ENCODE assay signal across 10 cellular contexts in the genomic region with DNA sequence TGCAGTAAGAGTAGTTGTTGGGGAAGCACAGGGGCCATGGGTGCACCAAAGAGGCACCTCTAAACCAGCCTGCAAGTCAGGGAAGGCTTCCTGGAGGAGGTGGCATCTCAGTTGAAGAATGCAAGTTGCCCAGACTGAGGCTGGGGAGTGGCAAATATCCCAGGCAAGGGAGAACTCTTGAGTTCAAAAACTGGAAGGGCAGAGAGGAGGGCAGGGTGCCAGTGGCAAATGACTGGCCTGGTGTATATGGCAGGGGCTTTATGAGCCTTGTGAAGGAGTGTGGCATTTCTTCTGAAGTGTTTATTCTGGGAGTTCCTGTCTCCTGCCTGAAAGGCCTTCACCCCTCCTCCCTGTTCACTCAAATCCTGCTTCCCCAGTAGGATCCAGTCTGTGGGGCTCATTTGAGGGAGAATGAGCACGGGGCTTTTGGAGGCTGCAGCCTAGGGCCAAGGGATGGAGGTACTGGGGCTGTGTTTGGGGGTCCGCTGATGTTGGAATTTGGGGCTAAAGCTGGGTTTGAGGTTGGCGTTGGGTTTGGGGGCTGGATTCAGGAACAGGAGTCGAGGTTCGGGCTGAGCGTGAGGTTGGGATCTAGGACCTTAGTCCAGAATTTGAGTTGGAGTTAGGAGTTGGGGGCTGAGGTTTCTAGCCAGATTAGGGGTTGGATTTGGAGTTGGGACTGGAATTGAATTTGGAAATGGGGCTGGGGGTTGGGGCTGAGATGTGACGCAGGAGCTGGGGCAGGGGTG. TPM values are rescaled to one million over a fixed set of nuclear protein-coding genes. Genes with fewer than 3 reads are reported as not detected.
DNase-seq lines count a peak whose midpoint lies in the region; ATAC-seq, FAIRE-seq and TF ChIP-seq lines count a peak whose summit lies in the region.
"Had no signal": no experiment of that assay in that cellular context is flagged by ENCODE, and none has a peak within 500 bp of the region (broad histone marks: within the 10 kb centered on the region; RNA-seq: fewer than 3 reads in every experiment).

A gene (plus strand): TSS at position 357 of the 749 bp plus-strand sequence. CDS start 2,740 bp downstream, outside the sequence.

- POLR2A ChIA-PET in GM12878 (lab: Charles Lee) = interaction anchor here (0.6 kb wide), 2 partner anchors 382 to 385 kb away, joined by 3 read pairs; no protein-coding TSS in a partner anchor
- POLR2A ChIA-PET in HepG2 (lab: Yijun Ruan, JAX) = interaction anchor here (1.1 to 1.4 kb wide), 2 partner anchors 79 to 89 kb away, joined by 3 read pairs; a partner anchor contains a TSS

- no peaks in the 10 kb centered on the region for H3K27me3 ChIP-seq in GM12878 (replicated peaks in 1 of 2; ENCODE audit: control insufficient read depth in 2 of 2, insufficient read depth in 2 of 2, low read length in 1 of 2)
- H3K27me3 ChIP-seq in HepG2 (ENCODE audit: control insufficient read depth in 1 of 2, insufficient read depth in 2 of 2, low read length in 2 of 2) = peaks cover 0 to 3% of the 10 kb centered on the region in 2 experiments; a peak in 1 of 5 replicates
- H3K27me3 ChIP-seq in suprapubic skin = peaks cover 6% of the 10 kb centered on the region

- no peak for FAIRE-seq in GM12878 (lab: Jason Lieb, UNC)
- FAIRE-seq in HepG2 (lab: Jason Lieb, UNC) = no peak
- FAIRE-seq: RCC 7860 had no signal

- no peaks in the 10 kb centered on the region for H3K9me3 ChIP-seq in GM12878 (replicated peaks; ENCODE audit: control insufficient read depth, insufficient read depth, low read length)
- no peaks in the 10 kb centered on the region for H3K9me3 ChIP-seq in HepG2 (ENCODE audit: low read length)
- H3K9me3 ChIP-seq in suprapubic skin = no peaks in the 10 kb centered on the region

- RAD21 ChIA-PET in GM12878 (lab: Charles Lee; ENCODE audit: unreplicated experiment) = no interaction called here

- H3K27ac ChIP-seq in GM12878 (ENCODE audit: control insufficient read depth, insufficient read depth) (no peak within 1 kb of the TSS), HepG2 (ENCODE audit: extremely low read length, insufficient read depth, low read length) (no peak within 1 kb of the TSS), suprapubic skin (peak within 1 kb of the TSS; percentile 24)

- H3K9ac ChIP-seq in GM12878 (ENCODE audit: control insufficient read depth, insufficient read depth, low read length) (no peak within 1 kb of the TSS), HepG2 (ENCODE audit: insufficient read depth, low read depth, low read length) (no peak within 1 kb of the TSS)

- H3K4me2 ChIP-seq in GM12878 (ENCODE audit: control insufficient read depth, insufficient read depth) = 0 out of 2 replicates have a peak within 1 kb of the TSS, but pooled peaks have one; percentile 13
- peak within 1 kb of the TSS; percentile 39; the same call in 1 of the 2 replicates for H3K4me2 ChIP-seq in HepG2 (ENCODE audit: low read depth, low read length)

- H3K79me2 ChIP-seq in GM12878 (ENCODE audit: control insufficient read depth, insufficient read depth, low read length) = no peaks in the 10 kb centered on the region
- no peaks in the 10 kb centered on the region for H3K79me2 ChIP-seq in HepG2 (ENCODE audit: insufficient read depth, low read length)

- H4K20me1 ChIP-seq in GM12878 (ENCODE audit: control insufficient read depth, insufficient read depth) (no peaks in the 10 kb centered on the region), HepG2 (ENCODE audit: insufficient read depth, low read length) (no peaks in the 10 kb centered on the region)

- H3K36me3 ChIP-seq in GM12878 (ENCODE audit: control insufficient read depth in 2 of 2, insufficient read depth in 2 of 2, low read length in 1 of 2) = no peaks in the 10 kb centered on the region
- no peaks in the 10 kb centered on the region for H3K36me3 ChIP-seq in HepG2 (replicated peaks in 1 of 2; ENCODE audit: control insufficient read depth in 1 of 2, insufficient read depth in 2 of 2, low read length in 2 of 2)
- no peaks in the 10 kb centered on the region for H3K36me3 ChIP-seq in suprapubic skin

- TF ChIP-seq POLR2A in GM12878 (IDR thresholded peaks at IDR 0.05; ENCODE audit: low read depth, low read length) (no peak), HepG2 (IDR thresholded peaks at IDR 0.05; ENCODE audit: insufficient read depth in 1 of 2, low read depth in 2 of 2, low read length in 2 of 2) (no peak), suprapubic skin (IDR thresholded peaks at IDR 0.05) (no peak)

- SMC1A ChIA-PET in GM12878 (lab: Charles Lee; ENCODE audit: uncharacterized antibody, unreplicated experiment) = no interaction called here

- in situ Hi-C loops in GM12878 (cut with MboI) = no loop called here
- in situ Hi-C loops in HepG2 (cut with HindIII; ENCODE audit: extremely low pct_ligation_motif_present, low pct_unique_long_range_greater_than_20kb) = no loop called here

- H3K4me1 ChIP-seq in GM12878 (ENCODE audit: control insufficient read depth, insufficient read depth, low read length) = peaks cover 4% of the 10 kb centered on the region; the same call in 1 of the 2 replicates
- peaks cover 70% of the 10 kb centered on the region for H3K4me1 ChIP-seq in HepG2 (ENCODE audit: insufficient read depth, low read length)
- peaks cover 17% of the 10 kb centered on the region for H3K4me1 ChIP-seq in suprapubic skin

- intact Hi-C loops in GM12878 (cut with micrococcal nuclease; ENCODE audit: unreplicated experiment) (no loop called here), HepG2 (cut with micrococcal nuclease; ENCODE audit: unreplicated experiment) (no loop called here)

- ATAC-seq in GM12878 (no peak), HepG2 (no peak)

- TF ChIP-seq CTCF in GM12878 (IDR thresholded peaks at IDR 0.05 in 2 of 3, conservative IDR thresholded peaks at IDR 0.05 in 1 of 3; ENCODE audit: control insufficient read depth in 2 of 3, extremely low read depth in 1 of 3, insufficient read depth in 1 of 3, low read depth in 3 of 3, low read length in 3 of 3) (no peak), HepG2 (CRISPR knock-in tag; IDR thresholded peaks at IDR 0.05) (no peak), suprapubic skin (IDR thresholded peaks at IDR 0.05) (no peak)

- no peak within 1 kb of the TSS for H3K4me3 ChIP-seq in GM12878
- H3K4me3 ChIP-seq in HepG2 (replicated peaks in 1 of 3; ENCODE audit: insufficient read depth in 1 of 3, low read depth in 2 of 3, low read length in 3 of 3) = peak within 1 kb of the TSS in 1 of 3 experiments; percentile 4; a peak in 1 of 6 replicates
- peak within 1 kb of the TSS; percentile 10 for H3K4me3 ChIP-seq in suprapubic skin

- TF ChIP-seq RAD21 in GM12878 (IDR thresholded peaks at IDR 0.05; ENCODE audit: insufficient read depth, low read depth, low read length) (no peak), HepG2 (CRISPR knock-in tag; IDR thresholded peaks at IDR 0.05) (no peak)

- H2AFZ ChIP-seq in GM12878 (ENCODE audit: control insufficient read depth, low read depth, low read length) (no peak within 1 kb of the TSS), HepG2 (ENCODE audit: low read length) (no peak within 1 kb of the TSS)

- CTCF ChIA-PET in GM12878 (lab: Yijun Ruan, JAX) (no interaction called here), HepG2 (lab: Yijun Ruan, JAX; ENCODE audit: low intra/inter-chr PET ratio, low total read pairs) (no interaction called here)

- BruUV-seq in GM12878 (replicated peaks; lab: Mats Ljungman, UMichigan) (no TSS peak), HepG2 (replicated peaks; lab: Mats Ljungman, UMichigan) (no TSS peak)

- peak; percentile 30 for DNase-seq in activated effector memory CD4-positive, alpha-beta T cell treated with anti-CD3 and anti-CD28 coated beads, Interleukin-2, amount 50 U/mL, for 16 hours
- no peak for DNase-seq in activated effector memory CD4-positive, alpha-beta T cell treated with Interleukin-2 at 50 U/mL for 16 hours
- DNase-seq in GM12878 (ENCODE audit: low read depth, low spot score) (no peak), HepG2 (ENCODE audit: low spot score) (no peak), suprapubic skin (ENCODE audit: low spot score in 2 of 2) (peak; percentile 50 to 70), nucleus accumbens (lab: John Stamatoyannopoulos, UW) (no peak), KG1 (lab: John Stamatoyannopoulos, UW) (no peak), superior temporal gyrus (ENCODE audit: extremely low spot score) (no peak)
- DNase-seq: CD4-positive, CD25-positive, alpha-beta regulatory T cell had no signal

- WGBS in GM12878 (ENCODE audit: insufficient coverage, insufficient replicate concordance, low lambda C conversion rate, missing lambda C conversion rate) = 49% methylated on average over 7 of the region's 7 CpGs
- WGBS in HepG2 (ENCODE audit: low lambda C conversion rate) = 68% methylated on average over 7 of the region's 7 CpGs
- 79% methylated on average over 7 of the region's 7 CpGs for WGBS in suprapubic skin

- TF ChIP-seq EP300 in GM12878 (IDR thresholded peaks at IDR 0.05; ENCODE audit: borderline replicate concordance in 1 of 2, control insufficient read depth in 1 of 2, low read depth in 2 of 2, low read length in 2 of 2) (no peak), HepG2 (IDR thresholded peaks at IDR 0.05; ENCODE audit: low read depth in 2 of 2, low read length in 2 of 2) (no peak), HepG2 (CRISPR knock-in tag; IDR thresholded peaks at IDR 0.05; ENCODE audit: borderline replicate concordance) (no peak), suprapubic skin (IDR thresholded peaks at IDR 0.05) (no peak)

RNA-seq across cellular contexts. Expression of the gene that starts here (rescaled TPM):
- not detected in 2 replicates for total RNA-seq in GM12878 (2013; cell fraction: nucleolus; rRNA removed)
- not detected in 2 replicates for total RNA-seq in GM12878 (2014; rRNA removed)
- not detected in 2 replicates for total RNA-seq in GM12878 (2014; rRNA removed; fragmentation: Illumina TruSeq; extraction: Trizol)
- total RNA-seq in GM12878 (2021) = 0.28 and 1.1 TPM in 2 replicates
- not detected for polyA plus RNA-seq in GM12878 (2011; ENCODE audit: low read depth)
- polyA plus RNA-seq in GM12878 (2011; rRNA removed) = not detected in 2 replicates
- polyA plus RNA-seq in GM12878 (2011; cell fraction: cytosol; rRNA removed) = 0.25 TPM in 1 of 2 replicates, not detected in the other
- polyA plus RNA-seq in GM12878 (2011; cell fraction: nucleus; rRNA removed) = 0.06 TPM in 1 of 2 replicates, not detected in the other
- 0.14 TPM in 2 replicates for polyA plus RNA-seq in GM12878 (2012)
- not detected in 2 replicates for polyA plus RNA-seq in GM12878 (2014; fragmentation: Illumina TruSeq; extraction: Trizol)
- not detected for polyA plus RNA-seq in GM12878 (2014; fragmentation: Nextera tagmentation; extraction: Ambion mirVana)
- not detected in 2 replicates for polyA plus RNA-seq in GM12878 (2014; rRNA removed)
- polyA plus RNA-seq in GM12878 (2016; fragmentation: Nextera tagmentation; extraction: Ambion mirVana) = not detected
- polyA minus RNA-seq in GM12878 (2011; rRNA and poly(A)+ RNA removed) = 0.10 TPM in 1 of 2 replicates, not detected in the other
- polyA minus RNA-seq in GM12878 (2011; cell fraction: cytosol; rRNA and poly(A)+ RNA removed) = not detected in 2 replicates
- not detected in 2 replicates for polyA minus RNA-seq in GM12878 (2011; cell fraction: nucleus; rRNA and poly(A)+ RNA removed)
- total RNA-seq in HepG2 (2016; rRNA removed; fragmentation: Illumina TruSeq; extraction: Trizol) = not detected in 2 replicates
- total RNA-seq in HepG2 (2016; cell fraction: cytosol; rRNA removed; fragmentation: Illumina TruSeq; extraction: Trizol; ENCODE audit: low read depth) = not detected in 2 replicates
- not detected in 2 replicates for total RNA-seq in HepG2 (2016; cell fraction: insoluble cytoplasmic fraction; rRNA removed; fragmentation: Illumina TruSeq; extraction: Trizol)
- total RNA-seq in HepG2 (2016; cell fraction: membrane; rRNA removed; fragmentation: Illumina TruSeq; extraction: Trizol) = not detected in 2 replicates
- not detected in 2 replicates for total RNA-seq in HepG2 (2016; cell fraction: nucleus; rRNA removed; fragmentation: Illumina TruSeq; extraction: Trizol)
- polyA plus RNA-seq in HepG2 (2011; rRNA removed) = 0.03 TPM in 1 of 2 replicates, not detected in the other
- 0.08 TPM in 2 replicates for polyA plus RNA-seq in HepG2 (2011; cell fraction: cytosol; rRNA removed)
- polyA plus RNA-seq in HepG2 (2011; cell fraction: nucleus; rRNA removed) = 0.09 TPM in 1 of 2 replicates, not detected in the other
- polyA plus RNA-seq in HepG2 (2012) = 0.07 TPM in 1 of 2 replicates, not detected in the other
- not detected in 2 replicates for polyA plus RNA-seq in HepG2 (2016; cell fraction: cytosol; fragmentation: Illumina TruSeq; extraction: Trizol; ENCODE audit: low read depth)
- polyA plus RNA-seq in HepG2 (2016; cell fraction: insoluble cytoplasmic fraction; fragmentation: Illumina TruSeq; extraction: Trizol; ENCODE audit: low read depth) = not detected in 2 replicates
- not detected in 2 replicates for polyA plus RNA-seq in HepG2 (2016; cell fraction: membrane; fragmentation: Illumina TruSeq; extraction: Trizol; ENCODE audit: low read depth)
- not detected in 2 replicates for polyA plus RNA-seq in HepG2 (2016; cell fraction: nucleus; fragmentation: Illumina TruSeq; extraction: Trizol; ENCODE audit: insufficient read depth, low read depth)
- 0.22 TPM in 1 of 2 replicates, not detected in the other for polyA minus RNA-seq in HepG2 (2011; rRNA and poly(A)+ RNA removed; ENCODE audit: low replicate concordance)
- not detected in 2 replicates for polyA minus RNA-seq in HepG2 (2011; cell fraction: cytosol; rRNA and poly(A)+ RNA removed)
- not detected in 2 replicates for polyA minus RNA-seq in HepG2 (2011; cell fraction: nucleus; rRNA and poly(A)+ RNA removed)
- total RNA-seq in suprapubic skin = 10 to 100 TPM in 2 of 4 donors, 1 to 10 TPM in 2; 5.7 to 27.1 (median 14.8) TPM
- total RNA-seq: CD4-positive, CD25-positive, alpha-beta regulatory T cell had no signal
- polyA plus RNA-seq: CD4-positive, CD25-positive, alpha-beta regulatory T cell had no signal

Comparison
In these comparisons a context has a peak if more than half of its experiments do, and no peak if none do; other contexts are left out.
1. DNase-seq: peak in activated effector memory CD4-positive, alpha-beta T cell treated with anti-CD3 and anti-CD28 coated beads, Interleukin-2, amount 50 U/mL, for 16 hours (single experiment) and suprapubic skin (2 of 2); none in activated effector memory CD4-positive, alpha-beta T cell treated with Interleukin-2 at 50 U/mL for 16 hours (single experiment), GM12878 (single experiment), HepG2 (single experiment), nucleus accumbens (0 of 56), KG1 (single experiment) and superior temporal gyrus (single experiment).